14 cellular contexts compared by ENCODE assay signal in the genomic region with DNA sequence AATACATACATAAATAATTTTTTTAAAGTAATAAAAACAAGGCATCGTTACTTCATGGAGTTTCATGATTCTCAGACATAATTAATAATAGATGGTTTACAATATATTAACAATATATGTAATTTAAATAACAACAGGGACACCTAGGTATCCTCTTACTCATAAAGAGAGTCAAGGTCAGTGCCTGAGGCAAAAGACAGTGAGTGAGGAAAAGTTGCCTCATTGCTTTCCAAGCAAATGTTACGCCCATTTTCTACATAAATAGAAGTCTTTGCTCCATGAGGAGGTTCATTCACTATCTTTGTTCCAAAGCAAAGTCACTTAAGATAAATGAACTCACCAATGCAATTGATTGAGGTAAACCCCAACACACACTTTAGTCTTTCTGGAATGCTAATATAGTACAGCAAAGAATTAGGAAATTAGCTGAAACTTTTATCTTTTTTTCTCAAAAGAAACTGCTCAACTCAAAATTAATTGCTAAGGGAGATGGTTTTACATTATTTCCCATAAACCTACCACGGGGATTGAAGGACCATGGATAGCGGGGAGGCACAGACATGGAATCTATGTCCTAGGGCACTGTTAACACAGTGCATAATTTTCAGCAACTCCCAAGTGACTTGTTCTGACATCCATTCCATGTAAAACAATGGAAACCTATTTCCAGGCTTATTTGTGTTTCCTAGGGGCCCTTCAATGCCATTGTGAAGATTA. TPM values are rescaled to one million over a fixed set of nuclear protein-coding genes. Genes with fewer than 3 reads are reported as not detected.
A peak's percentile ranks its signal among the peaks of the same experiment; 100 is the strongest.
DNase-seq lines count a peak whose midpoint lies in the region; ATAC-seq, FAIRE-seq and TF ChIP-seq lines count a peak whose summit lies in the region.
"Had no signal": no experiment of that assay in that cellular context is flagged by ENCODE, and none has a peak within 500 bp of the region (broad histone marks: within the 10 kb centered on the region; RNA-seq: fewer than 3 reads in every experiment).

No MANE protein-coding gene starts in this region.

- ATAC-seq in foreskin keratinocyte (peak; percentile 25), HG03175 (IDR thresholded peaks at IDR 0.05; ENCODE audit: unreplicated experiment) (no peak)

- H3K27me3 ChIP-seq in HUES6 (ENCODE audit: control insufficient read depth, insufficient read depth, low read length) (no peaks in the 10 kb centered on the region), foreskin keratinocyte (peaks cover 43% of the 10 kb centered on the region), SJCRH30 (no peaks in the 10 kb centered on the region)

- CTCF ChIA-PET in RWPE1 (lab: Yijun Ruan, JAX), result no interaction called here

- POLR2A ChIA-PET in RWPE1 (lab: Yijun Ruan, JAX; ENCODE audit: low non-redundant PET), result no interaction called here

- H3K9me3 ChIP-seq in HUES6 (ENCODE audit: control insufficient read depth, insufficient read depth, low read depth, low read length) (no peaks in the 10 kb centered on the region), SJCRH30 (replicated peaks) (no peaks in the 10 kb centered on the region)

- DNase-seq in D721Med (ENCODE audit: insufficient read length, low spot score) (no peak), RWPE1 (ENCODE audit: low spot score) (peak; percentile 31), foreskin keratinocyte (peak; percentile 8 to 41), SJCRH30 (no peak), T1000 (lab: John Stamatoyannopoulos, UW) (no peak), UCSD-AML1 (lab: John Stamatoyannopoulos, UW; ENCODE audit: unreplicated experiment) (no peak)
- DNase-seq: CD4-positive, CD25-positive, alpha-beta regulatory T cell; DMS 273 treated with DMSO at 0.1 percent for 48 hours; HCEC 1CT; KG1 had no signal

- no peak overlapping the region for H3K9ac ChIP-seq in HUES6 (ENCODE audit: low read length)

- FAIRE-seq in D721Med (lab: Jason Lieb, UNC), result peak; percentile 6
- FAIRE-seq: GM12891, H1 had no signal

- H3K27ac ChIP-seq in HUES6 (ENCODE audit: low read depth, low read length), result peak overlapping the region; percentile 31; the same call in 1 of the 2 replicates
- no peak overlapping the region for H3K27ac ChIP-seq in RWPE1
- no peak overlapping the region for H3K27ac ChIP-seq in foreskin keratinocyte
- no peak overlapping the region for H3K27ac ChIP-seq in SJCRH30

- peaks cover 50% of the 10 kb centered on the region for H3K4me1 ChIP-seq in HUES6 (ENCODE audit: control insufficient read depth, insufficient read depth, low read length)
- no peaks in the 10 kb centered on the region for H3K4me1 ChIP-seq in foreskin keratinocyte
- no peaks in the 10 kb centered on the region for H3K4me1 ChIP-seq in SJCRH30

- TF ChIP-seq CTCF in D721Med (IDR thresholded peaks at IDR 0.05; ENCODE audit: insufficient read depth, missing control alignments) (no peak), RWPE1 (conservative IDR thresholded peaks at IDR 0.05; ENCODE audit: low read depth) (no peak), foreskin keratinocyte (conservative IDR thresholded peaks at IDR 0.05) (no peak)

- H3K36me3 ChIP-seq in HUES6 (ENCODE audit: control insufficient read depth, insufficient read depth, low read length), result no peaks in the 10 kb centered on the region; the same call in 1 of the 2 replicates
- H3K36me3 ChIP-seq in SJCRH30, result no peaks in the 10 kb centered on the region

- H3K4me3 ChIP-seq in HUES6 (ENCODE audit: low read depth, low read length) (no peak overlapping the region), SJCRH30 (no peak overlapping the region)

RNA-seq across cellular contexts. Expression of a gene that starts 19.6 kb away (rescaled TPM):
- total RNA-seq in foreskin keratinocyte, result 9.6 and 10.3 TPM in 2 replicates
- 2.4 and 2.7 TPM in 2 replicates for polyA plus RNA-seq in foreskin keratinocyte
- total RNA-seq in SJCRH30 (2014; rRNA removed; shearing (Covaris generic)), result 18.8 and 19.0 TPM in 2 replicates

Comparison
In these comparisons a context has a peak if more than half of its experiments do, and no peak if none do; other contexts are left out.
1. DNase-seq: peak in RWPE1 (single experiment) and foreskin keratinocyte (2 of 2); none in D721Med (single experiment), SJCRH30 (0 of 2), T1000 (single experiment) and UCSD-AML1 (single experiment).